In genomic region chr22:37757663-37758062, GRCh38 we compare ENCODE assay signal across 2 cellular contexts.
TF ChIP-seq lines count a peak whose summit lies in the region.

No MANE protein-coding gene starts in this region.

TF ChIP-seq in HepG2, 621 proteins besides CTCF, POLR2A, EP300 and RAD21:
- TF ChIP-seq AGO2 (optimal IDR thresholded peaks at IDR 0.05; ENCODE audit: low read depth, low read length) (peak; percentile 76), NR2C2 (CRISPR knock-in tag; IDR thresholded peaks at IDR 0.05; ENCODE audit: borderline replicate concordance) (no peak), RBFOX2 (IDR thresholded peaks at IDR 0.05; ENCODE audit: low read depth, low read length) (peak; percentile 43; the same call in 1 of the 2 replicates)
TF ChIP-seq in HepG2: peak in this region for 2.

TF ChIP-seq in K562, 482 proteins besides CTCF, POLR2A, EP300 and RAD21:
- TF ChIP-seq SMARCE1 (IDR thresholded peaks at IDR 0.05) (no peak), RFX5 (IDR thresholded peaks at IDR 0.05; ENCODE audit: low read depth, low read length) (no peak), RBFOX2 (IDR thresholded peaks at IDR 0.05; ENCODE audit: low read depth, low read length) (0 out of 2 replicates have a peak, but pooled peaks have one; percentile 12), ZNF507 (tag; conservative IDR thresholded peaks at IDR 0.05) (no peak), HMG20A (CRISPR knock-in tag; conservative IDR thresholded peaks at IDR 0.05) (no peak), ZC3H4 (CRISPR knock-in tag; IDR thresholded peaks at IDR 0.05; ENCODE audit: borderline replicate concordance) (no peak), ZNF79 (CRISPR knock-in tag; IDR thresholded peaks at IDR 0.05; ENCODE audit: low read depth) (no peak)
